In the genomic region with DNA sequence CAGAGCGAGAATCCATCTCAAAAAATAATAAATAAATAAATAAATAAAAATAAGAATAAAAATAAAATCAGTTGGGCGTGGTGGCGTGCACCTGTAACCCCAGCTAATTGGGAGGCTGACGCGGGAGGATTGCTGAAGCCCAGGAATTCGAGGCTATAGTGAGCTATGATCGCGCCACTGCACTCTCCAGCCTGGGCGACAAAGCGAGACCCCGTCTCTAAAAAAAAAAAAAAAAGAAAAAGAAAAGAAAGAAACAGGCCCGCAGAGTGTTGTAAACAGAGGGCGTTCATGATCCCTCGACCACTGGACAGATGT, we compare ENCODE assay signal across 8 cellular contexts. TPM values are rescaled to one million over a fixed set of nuclear protein-coding genes. Genes with fewer than 3 reads are reported as not detected.
DNase-seq lines count a peak whose midpoint lies in the region; ATAC-seq and TF ChIP-seq lines count a peak whose summit lies in the region.

No MANE protein-coding gene starts in this region.

- H3K4me1 Mint-ChIP-seq in T-cell, result peaks cover 38 to 44% (median 41%) of the 10 kb centered on the region in 3 donors

- ATAC-seq in T-cell (replicated peaks in 1 of 4), result no peak
- ATAC-seq in HG03135 (IDR thresholded peaks at IDR 0.05; ENCODE audit: unreplicated experiment), result no peak

- no peaks in the 10 kb centered on the region for H3K9me3 Mint-ChIP-seq in T-cell

- peak overlapping the region; percentile 96 to 97 for H3K27ac Mint-ChIP-seq in T-cell

- no peak for TF ChIP-seq CTCF in GM12865 (IDR thresholded peaks at IDR 0.05; ENCODE audit: insufficient read depth, low read depth, low read length, missing control alignments)
- TF ChIP-seq CTCF in fibroblast of pulmonary artery (IDR thresholded peaks at IDR 0.05; ENCODE audit: low read length, missing control alignments), result no peak

- no peaks in the 10 kb centered on the region for H3K27me3 Mint-ChIP-seq in T-cell

- peak overlapping the region; percentile 84 to 87 (median 84) for H3K4me3 Mint-ChIP-seq in T-cell

- DNase-seq in GM12865 (ENCODE audit: low read depth) (no peak), T-cell (no peak), fibroblast of pulmonary artery (ENCODE audit: low read depth) (no peak), skeletal muscle cell (ENCODE audit: low read depth) (no peak), midbrain (lab: John Stamatoyannopoulos, UW) (no peak), NCI-H1930 (lab: John Stamatoyannopoulos, UW) (no peak)
- no peak for DNase-seq in stimulated activated CD4-positive, alpha-beta T cell treated with anti-CD3 and anti-CD28 coated beads, Interleukin-2, amount 100 ng/mL, for 48 hours

- POLR2A ChIA-PET in T-cell (lab: Charles Lee), result interaction anchor here (0.6 to 1.0 kb wide), 6 partner anchors 10 to 993 kb away, joined by 3 to 7 read pairs (median 4); partner anchors contain the start of gene BLVRB (in 1 of the 2)

- peak overlapping the region; percentile 83 for H3K4me3 ChIP-seq in GM12865 (ENCODE audit: low read depth, low read length)
- peak overlapping the region; percentile 64 for H3K4me3 ChIP-seq in fibroblast of pulmonary artery (replicated peaks; ENCODE audit: low read depth, low read length)
- peak overlapping the region; percentile 62 for H3K4me3 ChIP-seq in skeletal muscle cell (ENCODE audit: low read depth, low read length)

- peaks cover 5% of the 10 kb centered on the region for H3K36me3 Mint-ChIP-seq in T-cell

- CTCF ChIA-PET in T-cell (lab: Charles Lee), result interaction anchor here (0.6 to 1.8 kb wide), 22 partner anchors 10 to 888 kb away, joined by 3 to 12 read pairs (median 4); partner anchors contain the start of genes BLVRB (in 1 of the 2) and EID2B (in 1 of the 2)

RNA-seq across cellular contexts. Expression of gene SERTAD1, which starts 5.4 kb away (rescaled TPM):
- total RNA-seq in T-cell, result 10 to 100 TPM; 10.9 to 25.4 (median 13.3) TPM

RNA-seq across cellular contexts. Expression of gene PRX, which starts 7.2 kb away (rescaled TPM):
- 1 to 10 TPM; 2.0 to 4.4 (median 2.8) TPM for total RNA-seq in T-cell

RNA-seq across cellular contexts. Expression of gene SERTAD3, which starts 23.7 kb away (rescaled TPM):
- 10 to 100 TPM; 17.4 to 26.7 (median 24.7) TPM for total RNA-seq in T-cell

RNA-seq across cellular contexts. Expression of gene HIPK4, which starts 30.4 kb away (rescaled TPM):
- total RNA-seq in T-cell, result under 1 TPM in 4 of 5 donors, not detected in 1; 0.16 to 0.20 (median 0.18) TPM

RNA-seq across cellular contexts. Expression of gene BLVRB, which starts 45.1 kb away (rescaled TPM):
- 10 to 100 TPM in 3 of 5 donors, 1 to 10 TPM in 2; 6.8 to 20.3 (median 16.4) TPM for total RNA-seq in T-cell
